In the genomic region with DNA sequence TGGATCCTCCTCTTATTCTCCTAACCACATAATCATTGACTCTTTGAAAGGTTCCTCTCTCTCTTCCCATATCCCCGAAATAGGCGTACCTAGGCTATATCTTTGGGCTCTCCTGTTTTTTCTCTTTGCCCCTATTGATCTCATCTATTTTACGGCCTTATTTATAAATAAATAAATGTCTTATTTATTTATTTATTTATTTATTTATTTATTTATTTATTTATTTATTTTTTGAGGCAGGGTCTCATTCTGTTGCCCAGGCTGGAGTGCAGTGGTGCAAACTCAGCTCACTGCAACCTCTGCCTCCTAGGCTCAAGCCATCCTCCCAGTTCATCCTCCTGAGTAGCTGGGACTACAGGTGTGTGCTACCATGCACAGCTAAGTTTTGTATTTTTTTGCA, we compare ENCODE assay signal across 14 cellular contexts. TPM values are rescaled to one million over a fixed set of nuclear protein-coding genes. Genes with fewer than 3 reads are reported as not detected.
"Had no signal": no experiment of that assay in that cellular context is flagged by ENCODE, and none has a peak within 500 bp of the region (broad histone marks: within the 10 kb centered on the region; RNA-seq: fewer than 3 reads in every experiment).

No MANE protein-coding gene starts in this region.

RNA-seq across cellular contexts. Expression of gene LRRC36, which starts 25.8 kb away (rescaled TPM):
- total RNA-seq: activated CD4-positive, alpha-beta memory T cell treated with anti-CD3 and anti-CD28 coated beads, Interleukin-2, amount 10 ng/mL, durations not matched to agents 7 days and 5 days; activated CD4-positive, alpha-beta T cell treated with anti-CD3 and anti-CD28 coated beads, Interleukin-2, amount 10 ng/mL, durations not matched to agents 7 days and 5 days; activated CD8-positive, alpha-beta T cell treated with anti-CD3 and anti-CD28 coated beads, Interleukin-2, amount 10 ng/mL, durations not matched to agents 7 days and 5 days; T-cell; T-helper 1 cell treated with Interleukin-12 subunit alpha and Interleukin-12 subunit beta and Interleukin-4 antibody, amounts not matched to agents 30 ng/mL and 1 ng/mL, for 36 hours; T-helper 17 cell; T-helper 2 cell treated with Interferon-gamma antibody and Interleukin-4, amounts not matched to agents 100 ng/mL and 5 ng/mL, for 36 hours had no signal

RNA-seq across cellular contexts. Expression of gene KCTD19, which starts 25.9 kb away (rescaled TPM):
- total RNA-seq: activated B cell treated with CpG ODN at 0.5 μM for 24 hours; activated CD4-positive, alpha-beta T cell treated with anti-CD3 and anti-CD28 coated beads, Interleukin-2, amount 10 ng/mL, durations not matched to agents 7 days and 5 days; T-cell; T-helper 17 cell had no signal

RNA-seq across cellular contexts. Expression of gene TPPP3, which starts 40.8 kb away (rescaled TPM):
- total RNA-seq: activated B cell treated with CpG ODN at 0.5 μM for 24 hours; activated CD4-positive, alpha-beta memory T cell treated with anti-CD3 and anti-CD28 coated beads for 36 hours; activated CD4-positive, alpha-beta memory T cell treated with anti-CD3 and anti-CD28 coated beads, Interleukin-2, amount 10 ng/mL, durations not matched to agents 7 days and 5 days; activated CD4-positive, alpha-beta T cell treated with anti-CD3 and anti-CD28 coated beads for 36 hours; activated CD4-positive, alpha-beta T cell treated with anti-CD3 and anti-CD28 coated beads, Interleukin-2, amount 10 ng/mL, durations not matched to agents 24 days and 14 days; activated CD4-positive, alpha-beta T cell treated with anti-CD3 and anti-CD28 coated beads, Interleukin-2, amount 10 ng/mL, durations not matched to agents 7 days and 5 days; activated CD8-positive, alpha-beta memory T cell treated with anti-CD3 and anti-CD28 coated beads for 36 hours; activated CD8-positive, alpha-beta memory T cell treated with anti-CD3 and anti-CD28 coated beads, Interleukin-2, amount 10 ng/mL, durations not matched to agents 7 days and 5 days; activated CD8-positive, alpha-beta T cell treated with anti-CD3 and anti-CD28 coated beads for 36 hours; activated CD8-positive, alpha-beta T cell treated with anti-CD3 and anti-CD28 coated beads, Interleukin-2, amount 10 ng/mL, durations not matched to agents 7 days and 5 days; T-helper 1 cell treated with Interleukin-12 subunit alpha and Interleukin-12 subunit beta and Interleukin-4 antibody, amounts not matched to agents 30 ng/mL and 1 ng/mL, for 36 hours; T-helper 2 cell treated with Interferon-gamma antibody and Interleukin-4, amounts not matched to agents 100 ng/mL and 5 ng/mL, for 36 hours had no signal
